ENCODE assay signal across 1 cellular context in genomic region chr7:138981332-138982203, GRCh38.
A peak's percentile ranks its signal among the peaks of the same experiment; 100 is the strongest.
TF ChIP-seq lines count a peak whose summit lies in the region.

TSS of gene KIAA1549 (minus strand) at chr7:138981389. CDS start at chr7:138981269, 120 bp downstream.

TF ChIP-seq in GM12878, 131 proteins besides CTCF, POLR2A, EP300 and RAD21:
- no peak for TF ChIP-seq KLF5 (IDR thresholded peaks at IDR 0.05; ENCODE audit: partially characterized antibody)
- no peak for TF ChIP-seq SREBF2 (IDR thresholded peaks at IDR 0.05; ENCODE audit: low read length)
- TF ChIP-seq PKNOX1 (IDR thresholded peaks at IDR 0.05), result no peak
- TF ChIP-seq LARP7 (IDR thresholded peaks at IDR 0.05), result peak; percentile 81
- no peak for TF ChIP-seq STAT3 (IDR thresholded peaks at IDR 0.05; ENCODE audit: low read depth, low read length)
- peak; percentile 58; the same call in 1 of the 2 replicates for TF ChIP-seq CBX5 (IDR thresholded peaks at IDR 0.05; ENCODE audit: low read depth)
- no peak for TF ChIP-seq CHD2 (IDR thresholded peaks at IDR 0.05; ENCODE audit: borderline replicate concordance, low read depth, low read length)
- TF ChIP-seq YY1 (IDR thresholded peaks at IDR 0.05; ENCODE audit: low read depth, low read length), result 0 out of 2 replicates have a peak, but pooled peaks have one; percentile 3
- no peak for TF ChIP-seq HDAC2 (IDR thresholded peaks at IDR 0.05)
- peak in 1 of 2 experiments; percentile 63; a peak in 2 of 4 replicates for TF ChIP-seq BHLHE40 (IDR thresholded peaks at IDR 0.05; ENCODE audit: borderline replicate concordance in 1 of 2, low read depth in 2 of 2, low read length in 1 of 2)
- TF ChIP-seq IKZF2 (IDR thresholded peaks at IDR 0.05), result no peak
- TF ChIP-seq NRF1 (conservative IDR thresholded peaks at IDR 0.05; ENCODE audit: low read depth, low read length), result no peak
- TF ChIP-seq SMARCA5 (IDR thresholded peaks at IDR 0.05), result peak; percentile 86; the same call in 1 of the 2 replicates
- TF ChIP-seq BCLAF1 (IDR thresholded peaks at IDR 0.05), result no peak
- TF ChIP-seq PAX5 (IDR thresholded peaks at IDR 0.05; ENCODE audit: borderline replicate concordance, low read depth, low read length), result no peak
- no peak for TF ChIP-seq CUX1 (IDR thresholded peaks at IDR 0.05; ENCODE audit: insufficient replicate concordance, low read depth, low read length)
- no peak for TF ChIP-seq PML (IDR thresholded peaks at IDR 0.05; ENCODE audit: low read length)
- TF ChIP-seq TCF12 (IDR thresholded peaks at IDR 0.05; ENCODE audit: low read depth, low read length), result no peak
- TF ChIP-seq ZNF207 (IDR thresholded peaks at IDR 0.05; ENCODE audit: borderline replicate concordance), result no peak
- TF ChIP-seq EGR1 (IDR thresholded peaks at IDR 0.05; ENCODE audit: borderline replicate concordance in 1 of 2, low read depth in 2 of 2, low read length in 2 of 2), result peak in 1 of 2 experiments; percentile 67; a peak in 1 of 3 replicates
- TF ChIP-seq YBX1 (IDR thresholded peaks at IDR 0.05), result no peak
- TF ChIP-seq ZNF24 (IDR thresholded peaks at IDR 0.05), result no peak
- 0 out of 2 replicates have a peak, but pooled peaks have one; percentile 10 for TF ChIP-seq NR2F1 (conservative IDR thresholded peaks at IDR 0.05)
- TF ChIP-seq HDAC6 (IDR thresholded peaks at IDR 0.05; ENCODE audit: unreplicated experiment), result no peak
- no peak for TF ChIP-seq WRNIP1 (IDR thresholded peaks at IDR 0.05; ENCODE audit: borderline replicate concordance, low read depth, low read length)
- no peak for TF ChIP-seq NFYA (IDR thresholded peaks at IDR 0.05; ENCODE audit: borderline replicate concordance, low read depth, low read length)
- TF ChIP-seq USF2 (IDR thresholded peaks at IDR 0.05; ENCODE audit: borderline replicate concordance, low read depth, low read length), result no peak
- TF ChIP-seq PRDM15 (CRISPR knock-in tag; IDR thresholded peaks at IDR 0.05), result no peak
- no peak for TF ChIP-seq SKIL (IDR thresholded peaks at IDR 0.05; ENCODE audit: low read depth, poor library complexity, severe bottlenecking)
- no peak for TF ChIP-seq ASH2L (IDR thresholded peaks at IDR 0.05; ENCODE audit: borderline replicate concordance, low read depth)
- TF ChIP-seq RB1 (IDR thresholded peaks at IDR 0.05; ENCODE audit: borderline replicate concordance), result no peak
- TF ChIP-seq DPF2 (IDR thresholded peaks at IDR 0.05), result no peak
